ENCODE assay signal across 8 cellular contexts in the genomic region with DNA sequence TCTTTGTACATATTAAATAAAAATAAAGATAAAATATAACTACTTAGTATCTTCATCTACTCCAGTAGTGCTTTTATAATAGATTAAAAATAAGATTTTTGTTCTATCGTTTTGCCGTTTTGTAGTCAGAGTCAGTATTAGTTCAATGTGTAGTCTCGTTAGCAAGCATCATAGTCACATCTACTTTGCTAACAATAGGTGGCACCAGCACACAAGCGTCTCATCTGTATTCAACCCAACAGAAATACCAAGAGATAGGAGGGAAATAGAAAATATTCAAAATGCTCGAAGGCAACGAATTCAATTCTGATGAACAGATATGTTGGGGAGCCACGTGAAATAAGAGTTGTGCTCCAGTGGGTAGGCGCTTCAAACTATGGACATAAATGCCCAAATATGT. TPM values are rescaled to one million over a fixed set of nuclear protein-coding genes. Genes with fewer than 3 reads are reported as not detected.
DNase-seq lines count a peak whose midpoint lies in the region; ATAC-seq and TF ChIP-seq lines count a peak whose summit lies in the region.

No MANE protein-coding gene starts in this region.

- peak; percentile 42 for TF ChIP-seq CTCF in foreskin fibroblast (IDR thresholded peaks at IDR 0.05; ENCODE audit: low read depth, low read length)

- DNase-seq in NCI-H1092 treated with DMSO at 0.1 percent for 48 hours (lab: John Stamatoyannopoulos, UW) = peak; percentile 82
- no peak for DNase-seq in NCI-H1092 (lab: John Stamatoyannopoulos, UW)
- peak; percentile 52 for DNase-seq in HuH-7 (ENCODE audit: low spot score)
- peak; percentile 60 for DNase-seq in RPMI7951 (ENCODE audit: low read depth)
- peak in 1 of 2 donors; percentile 23 for DNase-seq in foreskin fibroblast

- ATAC-seq in HG03571 (IDR thresholded peaks at IDR 0.05; ENCODE audit: unreplicated experiment) (no peak), GM19023 (IDR thresholded peaks at IDR 0.05; ENCODE audit: unreplicated experiment) (no peak), HG03039 (IDR thresholded peaks at IDR 0.05; ENCODE audit: unreplicated experiment) (no peak)

- no peak overlapping the region for H3K4me3 ChIP-seq in foreskin fibroblast (ENCODE audit: low read depth in 1 of 2, low read length in 2 of 2)

RNA-seq across cellular contexts. Expression of gene MICU2, which starts 21.4 kb away (rescaled TPM):
- total RNA-seq in RPMI7951 (2014; rRNA removed; shearing (Covaris generic)) = 70.3 and 84.6 TPM in 2 replicates

RNA-seq across cellular contexts. Expression of gene FGF9, which starts 45.5 kb away (rescaled TPM):
- total RNA-seq in RPMI7951 (2014; rRNA removed; shearing (Covaris generic)) = not detected in 2 replicates
